8 cellular contexts compared by ENCODE assay signal in genomic region chr4:74671074-74671698, GRCh38.
DNase-seq lines count a peak whose midpoint lies in the region; ATAC-seq, FAIRE-seq and TF ChIP-seq lines count a peak whose summit lies in the region.

No MANE protein-coding gene starts in this region.

- TF ChIP-seq CTCF in BE2C (IDR thresholded peaks at IDR 0.05; ENCODE audit: low read depth, low read length) = peak; percentile 52
- TF ChIP-seq CTCF in pancreas (IDR thresholded peaks at IDR 0.05) = peak in 1 of 4 donors; percentile 29

- peak; percentile 61 for ATAC-seq in GM19452 (IDR thresholded peaks at IDR 0.05; ENCODE audit: unreplicated experiment)
- ATAC-seq in pancreas = peak in 3 of 4 donors; percentile 63 to 88 (median 81)
- ATAC-seq in HG02884 (IDR thresholded peaks at IDR 0.05; ENCODE audit: unreplicated experiment) = no peak

- peak; percentile 42 for DNase-seq in BE2C
- peak; percentile 28 for DNase-seq in NCI-H345 treated with DMSO at 0.1 percent for 48 hours (lab: John Stamatoyannopoulos, UW; ENCODE audit: unreplicated experiment)
- DNase-seq in activated CD4-positive, alpha-beta T cell treated with anti-CD3 and anti-CD28 coated beads for 4 hours = peak; percentile 27 to 42
- DNase-seq in erythroblast (lab: John Stamatoyannopoulos, UW) = peak; percentile 53 to 71
- DNase-seq in pancreas = peak in 3 of 6 donors; percentile 5 to 39 (median 22)
- DNase-seq in NCI-H2227 (lab: John Stamatoyannopoulos, UW; ENCODE audit: unreplicated experiment) = no peak

- WGBS in pancreas, 2 donors = 1 to 2% methylated on average over 2 of the region's 2 CpGs

- H3K4me3 ChIP-seq in BE2C (ENCODE audit: low read depth, low read length) (no peak overlapping the region), pancreas (no peak overlapping the region)

- H3K27ac ChIP-seq in pancreas = no peak overlapping the region

- H3K36me3 ChIP-seq in BE2C (no peaks in the 10 kb centered on the region), pancreas (no peaks in the 10 kb centered on the region)

- intact Hi-C loops in pancreas (cut with DNase I) = loop anchor here in 1 of 3 donors (10.0 kb wide), 1 partner anchor 296 kb away; no protein-coding TSS in a partner anchor

- H3K27me3 ChIP-seq in BE2C (peaks cover 3% of the 10 kb centered on the region; the same call in 1 of the 2 replicates), pancreas (no peaks in the 10 kb centered on the region)

- no peak for TF ChIP-seq POLR2A in erythroblast (IDR thresholded peaks at IDR 0.05; ENCODE audit: low read length)

- H3K9me3 ChIP-seq in BE2C (no peaks in the 10 kb centered on the region), pancreas (no peaks in the 10 kb centered on the region)

- FAIRE-seq in pancreas (lab: Jason Lieb, UNC) = peak; percentile 26

- H3K4me1 ChIP-seq in BE2C = no peaks in the 10 kb centered on the region
- peaks cover 0 to 4% (median 0%) of the 10 kb centered on the region in 3 donors for H3K4me1 ChIP-seq in pancreas
